Comparison of ENCODE assay signal across 23 cellular contexts in the genomic region with DNA sequence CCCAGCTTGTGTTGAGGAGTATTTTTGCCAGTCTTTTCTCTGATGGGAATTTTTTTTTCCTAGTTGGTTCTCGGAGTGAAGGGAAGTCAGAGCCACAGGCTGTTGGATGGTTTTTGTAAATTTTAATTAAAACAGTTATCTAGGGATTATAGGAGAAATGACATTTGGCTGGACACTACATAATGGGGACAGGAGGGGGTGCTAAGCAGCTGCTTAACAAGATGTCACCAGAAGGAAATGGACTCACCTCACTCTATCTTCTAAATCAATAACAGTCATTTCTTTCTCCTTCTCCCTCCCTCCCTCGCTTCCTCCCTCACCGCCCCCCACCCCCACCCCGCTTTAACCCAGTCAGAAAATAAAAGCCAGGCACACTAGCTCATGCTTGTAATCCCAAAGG.
DNase-seq lines count a peak whose midpoint lies in the region; ATAC-seq, FAIRE-seq and TF ChIP-seq lines count a peak whose summit lies in the region.
"Had no signal": no experiment of that assay in that cellular context is flagged by ENCODE, and none has a peak within 500 bp of the region (broad histone marks: within the 10 kb centered on the region; RNA-seq: fewer than 3 reads in every experiment).

No MANE protein-coding gene starts in this region.

- H3K27me3 Mint-ChIP-seq in progenitor cell of endocrine pancreas = peaks cover 17% of the 10 kb centered on the region

- RAD21 ChIA-PET in GM12878 (lab: Charles Lee; ENCODE audit: unreplicated experiment) = no interaction called here

- no peaks in the 10 kb centered on the region for H3K9me2 ChIP-seq in DOHH2 (replicated peaks; ENCODE audit: control insufficient read depth, low read length)

- H3K4me1 ChIP-seq in DOHH2 (ENCODE audit: control insufficient read depth, low read length) = no peaks in the 10 kb centered on the region
- no peaks in the 10 kb centered on the region for H3K4me1 ChIP-seq in GM12878 (ENCODE audit: control insufficient read depth, insufficient read depth, low read length)
- no peaks in the 10 kb centered on the region for H3K4me1 ChIP-seq in right cardiac atrium (ENCODE audit: control insufficient read depth, insufficient read depth, low read length)

- H2AFZ ChIP-seq in GM12878 (ENCODE audit: control insufficient read depth, low read depth, low read length) = no peak overlapping the region
- H2AFZ ChIP-seq: GM23248 had no signal

- no peak for TF ChIP-seq EP300 in GM12878 (IDR thresholded peaks at IDR 0.05; ENCODE audit: borderline replicate concordance in 1 of 2, control insufficient read depth in 1 of 2, low read depth in 2 of 2, low read length in 2 of 2)

- ATAC-seq in GM12878 (no peak), right cardiac atrium (no peak), GM18517 (IDR thresholded peaks at IDR 0.05; ENCODE audit: unreplicated experiment) (no peak)

- H3K79me2 ChIP-seq in DOHH2 (ENCODE audit: control insufficient read depth, low read length) = no peaks in the 10 kb centered on the region
- no peaks in the 10 kb centered on the region for H3K79me2 ChIP-seq in GM12878 (ENCODE audit: control insufficient read depth, insufficient read depth, low read length)

- CTCF ChIA-PET in GM12878 (lab: Yijun Ruan, JAX) = no interaction called here

- no peaks in the 10 kb centered on the region for H3K36me3 Mint-ChIP-seq in progenitor cell of endocrine pancreas (ENCODE audit: insufficient read depth)
- H3K36me3 Mint-ChIP-seq: CD14-positive monocyte had no signal

- H3K9me3 ChIP-seq in DOHH2 (ENCODE audit: control insufficient read depth, insufficient read depth, low read length) (no peaks in the 10 kb centered on the region), GM12878 (replicated peaks; ENCODE audit: control insufficient read depth, insufficient read depth, low read length) (no peaks in the 10 kb centered on the region), right cardiac atrium (ENCODE audit: control insufficient read depth, low read length) (no peaks in the 10 kb centered on the region)

- DNase-seq in LNCaP clone FGC (ENCODE audit: low read depth) (no peak), GM12878 (ENCODE audit: low read depth, low spot score) (no peak), progenitor cell of endocrine pancreas (ENCODE audit: low spot score, unreplicated experiment) (no peak), right cardiac atrium (no peak), putamen (ENCODE audit: low spot score) (no peak)
- DNase-seq: AML-193, DND-41, GM23248, IMR-90, Karpas-422, NCI-H1105 treated with DMSO at 0.1 percent for 48 hours, NCI-H1694, NCI-H2081 treated with DMSO at 0.1 percent for 48 hours, NCI-H510A, NCI-H774, SHP77 treated with DMSO at 0.1 percent for 48 hours, T-helper 1 cell had no signal

- intact Hi-C loops in GM12878 (cut with micrococcal nuclease; ENCODE audit: unreplicated experiment) (no loop called here), right cardiac atrium (cut with DNase I) (no loop called here)

- H3K4me2 ChIP-seq in DOHH2 (ENCODE audit: low read length) = no peak overlapping the region
- H3K4me2 ChIP-seq in GM12878 (ENCODE audit: control insufficient read depth, insufficient read depth) = no peak overlapping the region

- no peaks in the 10 kb centered on the region for H3K9me3 Mint-ChIP-seq in progenitor cell of endocrine pancreas (ENCODE audit: low read depth)

- TF ChIP-seq CTCF in DOHH2 (IDR thresholded peaks at IDR 0.05; ENCODE audit: low read depth, low read length, poor library complexity, severe bottlenecking) = peak; percentile 13
- TF ChIP-seq CTCF in LNCaP clone FGC (IDR thresholded peaks at IDR 0.05; ENCODE audit: control insufficient read depth, extremely low read depth, insufficient read depth) = peak; percentile 7; the same call in 1 of the 2 replicates
- TF ChIP-seq CTCF in GM12878 (IDR thresholded peaks at IDR 0.05 in 2 of 3, conservative IDR thresholded peaks at IDR 0.05 in 1 of 3; ENCODE audit: control insufficient read depth in 2 of 3, extremely low read depth in 1 of 3, insufficient read depth in 1 of 3, low read depth in 3 of 3, low read length in 3 of 3) = no peak; a peak in 1 of 6 replicates
- no peak for TF ChIP-seq CTCF in progenitor cell of endocrine pancreas (IDR thresholded peaks at IDR 0.05; ENCODE audit: unreplicated experiment)

- no peaks in the 10 kb centered on the region for H3F3A ChIP-seq in DOHH2 (ENCODE audit: control insufficient read depth, insufficient read depth)

- in situ Hi-C loops in GM12878 (cut with MboI) = no loop called here

- H4K20me1 ChIP-seq in DOHH2 (ENCODE audit: control insufficient read depth, insufficient read depth, low read depth, low read length) (no peaks in the 10 kb centered on the region), GM12878 (ENCODE audit: control insufficient read depth, insufficient read depth) (no peaks in the 10 kb centered on the region)

- no peak for TF ChIP-seq POLR2A in GM12878 (IDR thresholded peaks at IDR 0.05; ENCODE audit: low read depth, low read length)

- H3K4me3 Mint-ChIP-seq in progenitor cell of endocrine pancreas (ENCODE audit: low read depth) = no peak overlapping the region
- H3K4me3 Mint-ChIP-seq: CD14-positive monocyte had no signal

- no peak for FAIRE-seq in GM12878 (lab: Jason Lieb, UNC)
- FAIRE-seq: G401.6, GM19239 had no signal

- TF ChIP-seq RAD21 in GM12878 (IDR thresholded peaks at IDR 0.05; ENCODE audit: insufficient read depth, low read depth, low read length) = 0 out of 2 replicates have a peak, but pooled peaks have one; percentile 20

- peak overlapping the region; percentile 41 for H3K27ac Mint-ChIP-seq in progenitor cell of endocrine pancreas
- H3K27ac Mint-ChIP-seq: CD14-positive monocyte had no signal

- WGBS in GM12878 (ENCODE audit: insufficient coverage, insufficient replicate concordance, low lambda C conversion rate, missing lambda C conversion rate) = 0% methylated on average over 1 of the region's 4 CpGs
- WGBS in right cardiac atrium = 75% methylated on average over 4 of the region's 4 CpGs

- H3K27ac ChIP-seq in DOHH2 (ENCODE audit: low read depth, low read length) = no peak overlapping the region
- H3K27ac ChIP-seq in GM12878 (ENCODE audit: control insufficient read depth, insufficient read depth) = no peak overlapping the region
- no peak overlapping the region for H3K27ac ChIP-seq in right cardiac atrium (ENCODE audit: low read length)
- H3K27ac ChIP-seq: GM23248, HL-60 had no signal

- H3K36me3 ChIP-seq in DOHH2 (ENCODE audit: control insufficient read depth, low read length) = no peaks in the 10 kb centered on the region
- no peaks in the 10 kb centered on the region for H3K36me3 ChIP-seq in GM12878 (ENCODE audit: control insufficient read depth in 2 of 2, insufficient read depth in 2 of 2, low read length in 1 of 2)

- BruUV-seq in GM12878 (replicated peaks; lab: Mats Ljungman, UMichigan) = no TSS peak

- no peak overlapping the region for H3K4me3 ChIP-seq in DOHH2 (ENCODE audit: low read length)
- H3K4me3 ChIP-seq in LNCaP clone FGC (ENCODE audit: low read depth, low read length) = no peak overlapping the region
- no peak overlapping the region for H3K4me3 ChIP-seq in GM12878
- no peak overlapping the region for H3K4me3 ChIP-seq in right cardiac atrium (ENCODE audit: low read length)
- H3K4me3 ChIP-seq: GM23248 had no signal

- SMC1A ChIA-PET in GM12878 (lab: Charles Lee; ENCODE audit: uncharacterized antibody, unreplicated experiment) = interaction anchor here (0.5 kb wide), 1 partner anchor 1296 kb away, joined by 4 read pairs; no protein-coding TSS in a partner anchor

- H3K4me1 Mint-ChIP-seq in progenitor cell of endocrine pancreas (ENCODE audit: low read depth) = no peaks in the 10 kb centered on the region
- H3K4me1 Mint-ChIP-seq: CD14-positive monocyte had no signal

- H3K9ac ChIP-seq in GM12878 (ENCODE audit: control insufficient read depth, insufficient read depth, low read length) = no peak overlapping the region
- H3K9ac ChIP-seq: GM23248 had no signal

- peaks cover 16% of the 10 kb centered on the region; the same call in 1 of the 2 replicates for H3K27me3 ChIP-seq in DOHH2 (ENCODE audit: control insufficient read depth, low read length)
- H3K27me3 ChIP-seq in GM12878 (replicated peaks in 1 of 2; ENCODE audit: control insufficient read depth in 2 of 2, insufficient read depth in 2 of 2, low read length in 1 of 2) = peaks cover 0 to 6% of the 10 kb centered on the region in 2 experiments; a peak in 1 of 4 replicates
- H3K27me3 ChIP-seq in right cardiac atrium (ENCODE audit: control insufficient read depth, insufficient read depth) = no peaks in the 10 kb centered on the region

- POLR2A ChIA-PET in GM12878 (lab: Charles Lee) = no interaction called here

TF ChIP-seq in GM12878, 131 proteins besides CTCF, POLR2A, EP300 and RAD21 (continues in another document):
- TF ChIP-seq ASH2L (IDR thresholded peaks at IDR 0.05; ENCODE audit: borderline replicate concordance, low read depth) (no peak), POU2F2 (IDR thresholded peaks at IDR 0.05; ENCODE audit: borderline replicate concordance, low read depth, low read length) (no peak), TCF12 (IDR thresholded peaks at IDR 0.05; ENCODE audit: low read depth, low read length) (no peak), ESRRA (IDR thresholded peaks at IDR 0.05; ENCODE audit: low read length) (no peak), SREBF2 (IDR thresholded peaks at IDR 0.05; ENCODE audit: low read length) (no peak)
- TF ChIP-seq, protein P1, sequence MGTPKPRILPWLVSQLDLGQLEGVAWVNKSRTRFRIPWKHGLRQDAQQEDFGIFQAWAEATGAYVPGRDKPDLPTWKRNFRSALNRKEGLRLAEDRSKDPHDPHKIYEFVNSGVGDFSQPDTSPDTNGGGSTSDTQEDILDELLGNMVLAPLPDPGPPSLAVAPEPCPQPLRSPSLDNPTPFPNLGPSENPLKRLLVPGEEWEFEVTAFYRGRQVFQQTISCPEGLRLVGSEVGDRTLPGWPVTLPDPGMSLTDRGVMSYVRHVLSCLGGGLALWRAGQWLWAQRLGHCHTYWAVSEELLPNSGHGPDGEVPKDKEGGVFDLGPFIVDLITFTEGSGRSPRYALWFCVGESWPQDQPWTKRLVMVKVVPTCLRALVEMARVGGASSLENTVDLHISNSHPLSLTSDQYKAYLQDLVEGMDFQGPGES (IDR thresholded peaks at IDR 0.05) = no peak
- TF ChIP-seq, protein P2, sequence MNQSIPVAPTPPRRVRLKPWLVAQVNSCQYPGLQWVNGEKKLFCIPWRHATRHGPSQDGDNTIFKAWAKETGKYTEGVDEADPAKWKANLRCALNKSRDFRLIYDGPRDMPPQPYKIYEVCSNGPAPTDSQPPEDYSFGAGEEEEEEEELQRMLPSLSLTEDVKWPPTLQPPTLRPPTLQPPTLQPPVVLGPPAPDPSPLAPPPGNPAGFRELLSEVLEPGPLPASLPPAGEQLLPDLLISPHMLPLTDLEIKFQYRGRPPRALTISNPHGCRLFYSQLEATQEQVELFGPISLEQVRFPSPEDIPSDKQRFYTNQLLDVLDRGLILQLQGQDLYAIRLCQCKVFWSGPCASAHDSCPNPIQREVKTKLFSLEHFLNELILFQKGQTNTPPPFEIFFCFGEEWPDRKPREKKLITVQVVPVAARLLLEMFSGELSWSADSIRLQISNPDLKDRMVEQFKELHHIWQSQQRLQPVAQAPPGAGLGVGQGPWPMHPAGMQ (IDR thresholded peaks at IDR 0.05; ENCODE audit: borderline replicate concordance) = no peak

Comparison
In these comparisons a context has a peak if more than half of its experiments do, and no peak if none do; other contexts are left out.
1. CTCF ChIP-seq: peak in DOHH2 (single experiment) and LNCaP clone FGC (single experiment); none in GM12878 (0 of 3) and progenitor cell of endocrine pancreas (single experiment).